ENCODE assay signal across 8 cellular contexts in the genomic region with DNA sequence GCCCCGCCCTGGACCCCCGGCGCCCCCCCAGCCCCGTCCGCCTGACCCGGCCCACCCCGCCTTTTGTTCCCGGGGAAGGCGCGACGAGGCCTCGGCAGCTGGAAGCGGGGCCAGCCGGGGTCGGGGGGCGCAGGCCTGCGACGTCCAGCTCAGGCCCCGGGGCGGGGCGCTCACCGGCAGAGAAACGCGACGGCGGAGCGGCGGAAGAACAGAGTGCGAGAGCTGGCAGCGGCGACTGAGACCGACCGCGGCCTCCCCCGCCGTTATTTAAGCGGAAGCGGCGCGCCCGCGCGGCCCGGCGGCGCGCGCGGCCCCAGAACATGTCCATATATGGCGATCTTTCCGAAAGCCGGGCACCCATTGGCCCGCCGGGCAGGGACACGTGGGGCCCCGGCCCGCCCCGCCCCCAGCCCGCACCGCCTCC. TPM values are rescaled to one million over a fixed set of nuclear protein-coding genes. Genes with fewer than 3 reads are reported as not detected.
DNase-seq lines count a peak whose midpoint lies in the region; ATAC-seq and TF ChIP-seq lines count a peak whose summit lies in the region.

ACTG1 (minus strand) TSS at position 240 of the 424 bp plus-strand sequence. CDS start 445 bp downstream, outside the sequence.

- TF ChIP-seq EP300 in suprapubic skin (IDR thresholded peaks at IDR 0.05) = no peak

- peak; percentile 46 for ATAC-seq in DND-41 (ENCODE audit: insufficient read depth, low read depth)
- ATAC-seq in activated naive CD4-positive, alpha-beta T cell treated with anti-CD3 and anti-CD28 coated beads, Interleukin-2, amount 50 U/mL, for 72 hours = peak; percentile 64 to 66
- ATAC-seq in omental fat pad (ENCODE audit: low FRiP score) = peak; percentile 78

- peaks cover 0 to 3% of the 10 kb centered on the region in 2 donors for H3K9me3 Mint-ChIP-seq in activated naive CD4-positive, alpha-beta T cell treated with anti-CD3 and anti-CD28 coated beads, Interleukin-2, amount 50 U/mL, for 72 hours

- peaks cover 40% of the 10 kb centered on the region for H3K36me3 ChIP-seq in DND-41 (ENCODE audit: insufficient read depth, low read length)
- peaks cover 20% of the 10 kb centered on the region for H3K36me3 ChIP-seq in suprapubic skin

- no peak for TF ChIP-seq CTCF in DND-41 (IDR thresholded peaks at IDR 0.05; ENCODE audit: borderline replicate concordance, extremely low read depth, low read length, poor library complexity, severe bottlenecking)
- TF ChIP-seq CTCF in omental fat pad (IDR thresholded peaks at IDR 0.05) = no peak
- no peak for TF ChIP-seq CTCF in suprapubic skin (IDR thresholded peaks at IDR 0.05)

- peak within 1 kb of the TSS; percentile 88 to 98 for H3K27ac Mint-ChIP-seq in activated naive CD4-positive, alpha-beta T cell treated with anti-CD3 and anti-CD28 coated beads, Interleukin-2, amount 50 U/mL, for 72 hours

- H3K4me3 ChIP-seq in DND-41 (ENCODE audit: low read depth in 1 of 2, low read length in 2 of 2) (peak within 1 kb of the TSS; percentile 80 to 92), suprapubic skin (peak within 1 kb of the TSS; percentile 96)

- H3K27ac ChIP-seq in DND-41 (ENCODE audit: low read length) = peak within 1 kb of the TSS; percentile 95
- peak within 1 kb of the TSS; percentile 95 for H3K27ac ChIP-seq in suprapubic skin

- peaks cover 38 to 46% of the 10 kb centered on the region in 2 donors for H3K36me3 Mint-ChIP-seq in activated naive CD4-positive, alpha-beta T cell treated with anti-CD3 and anti-CD28 coated beads, Interleukin-2, amount 50 U/mL, for 72 hours

- peak within 1 kb of the TSS; percentile 99 for H3K9ac ChIP-seq in DND-41 (ENCODE audit: low read depth, low read length)

- H4K20me1 ChIP-seq in DND-41 (ENCODE audit: insufficient read depth, low read length) = peaks cover 55% of the 10 kb centered on the region

- peak within 1 kb of the TSS; percentile 87 for H3K4me2 ChIP-seq in DND-41 (ENCODE audit: insufficient read depth, low read length)

- H3K27me3 ChIP-seq in DND-41 (ENCODE audit: insufficient read depth, low read length, poor library complexity) (no peaks in the 10 kb centered on the region), suprapubic skin (no peaks in the 10 kb centered on the region)

- peaks cover 83% of the 10 kb centered on the region for H3K79me2 ChIP-seq in DND-41 (ENCODE audit: insufficient read depth, low read length)

- TF ChIP-seq POLR2A in suprapubic skin (IDR thresholded peaks at IDR 0.05) = peak; percentile 72 to 96

- WGBS in suprapubic skin = no CpG with 5 or more reads among the region's 60 CpGs

- H3K9me3 ChIP-seq in DND-41 (ENCODE audit: insufficient read depth, low read length, severe bottlenecking) (no peaks in the 10 kb centered on the region), suprapubic skin (no peaks in the 10 kb centered on the region)

- peak; percentile 94 for DNase-seq in DND-41
- peak; percentile 94 for DNase-seq in HCEC 1CT
- DNase-seq in NCI-H1048 (lab: John Stamatoyannopoulos, UW) = peak; percentile 86
- peak; percentile 84 for DNase-seq in SKM-1 treated with dmso at 0.1 percent for 144 hours (lab: John Stamatoyannopoulos, UW; ENCODE audit: unreplicated experiment)
- peak; percentile 91 to 94 for DNase-seq in activated naive CD4-positive, alpha-beta T cell treated with anti-CD3 and anti-CD28 coated beads, Interleukin-2, amount 50 U/mL, for 72 hours (ENCODE audit: low spot score in 2 of 2)
- DNase-seq in glomerular endothelial cell (ENCODE audit: extremely low read depth, low read depth, low spot score) = no peak
- DNase-seq in omental fat pad (ENCODE audit: low spot score) = peak; percentile 55
- DNase-seq in suprapubic skin (ENCODE audit: low spot score in 2 of 2) = peak; percentile 92 to 97

- H3K4me1 ChIP-seq in DND-41 (ENCODE audit: insufficient read depth, low read length) = peaks cover 46% of the 10 kb centered on the region
- peaks cover 72% of the 10 kb centered on the region for H3K4me1 ChIP-seq in suprapubic skin

- no peak within 1 kb of the TSS for H2AFZ ChIP-seq in DND-41 (ENCODE audit: low read depth, low read length)

RNA-seq across cellular contexts. Expression of gene ACTG1, which starts in this region (rescaled TPM):
- 1,000 to 10,000 TPM; 6,062 to 6,573 TPM for total RNA-seq in activated naive CD4-positive, alpha-beta T cell treated with anti-CD3 and anti-CD28 coated beads, Interleukin-2, amount 50 U/mL, for 72 hours
- total RNA-seq in glomerular endothelial cell (7,260 and 9,336 TPM in 2 replicates), omental fat pad (1,000 to 10,000 TPM; 1,930 to 4,437 (median 3,125) TPM), suprapubic skin (1,000 to 10,000 TPM; 2,659 to 6,485 (median 4,163) TPM)
